Comparison of ENCODE assay signal across 1 cellular context in genomic region chr6:127300411-127300810, GRCh38.
TF ChIP-seq lines count a peak whose summit lies in the region.

No MANE protein-coding gene starts in this region.

TF ChIP-seq in endothelial cell of umbilical vein, 7 proteins besides CTCF, POLR2A, EP300 and RAD21 (continued from another document):
- TF ChIP-seq EZH2 (IDR thresholded peaks at IDR 0.05; ENCODE audit: borderline replicate concordance, low read depth, low read length, severe bottlenecking), result no peak
